ENCODE assay signal across 26 cellular contexts in the genomic region with DNA sequence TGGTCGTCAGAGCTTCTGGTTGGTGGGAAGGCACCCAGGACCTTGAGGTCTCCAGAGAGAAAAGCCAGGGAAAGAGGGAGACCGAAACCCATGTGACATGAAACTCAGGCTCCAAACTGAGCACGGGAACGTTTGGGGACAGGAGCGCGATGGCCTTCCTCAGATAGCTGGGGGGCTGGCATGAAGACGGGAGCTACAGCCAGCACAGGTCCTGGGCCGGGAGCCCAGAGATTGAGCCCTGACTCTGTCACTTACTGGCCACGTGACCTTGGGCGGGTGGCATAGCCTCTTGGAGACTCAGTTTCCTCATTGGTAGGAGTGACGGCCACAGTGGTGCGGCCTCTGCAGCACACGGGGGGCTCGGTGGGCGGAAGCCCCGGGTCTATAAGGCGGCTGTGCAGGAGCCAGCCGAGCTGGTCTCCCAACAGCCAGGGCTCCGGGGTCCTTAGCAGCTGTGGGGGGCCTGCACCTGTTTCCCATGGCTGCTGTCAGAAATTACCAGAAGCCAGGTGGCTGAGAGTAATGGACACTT.
"Had no signal": no experiment of that assay in that cellular context is flagged by ENCODE, and none has a peak within 500 bp of the region (broad histone marks: within the 10 kb centered on the region; RNA-seq: fewer than 3 reads in every experiment).

No MANE protein-coding gene starts in this region.

- H3K36me3 Mint-ChIP-seq: natural killer cell had no signal

- H3K27me3 ChIP-seq: hepatocyte, pancreas, stomach, testis, thyroid gland, upper lobe of right lung had no signal

- ATAC-seq: left lobe of liver; natural killer cell; psoas muscle; sciatic nerve; stimulated activated naive B cell treated with anti-CD40 and anti-IgM and Interleukin-4, amounts not matched to agents 10 μg/mL and 1 μg/mL and 100 μg/mL, for 72 hours; stimulated activated naive CD8-positive, alpha-beta T cell treated with anti-CD3 and anti-CD28 coated beads, Interleukin-15, Interleukin-2, amounts not matched to agents 100 U/mL and 50 U/mL, for 24 hours; upper lobe of right lung had no signal

- DNase-seq: head of caudate nucleus; islet precursor cell; mesendoderm; naive B cell; natural killer cell; nucleus accumbens; posterior cingulate gyrus; psoas muscle; stimulated activated CD4-positive, alpha-beta T cell treated with anti-CD3 and anti-CD28 coated beads, Interleukin-12 subunit alpha, Interleukin-12 subunit beta, amount 100 ng/mL, for 4 hours; stimulated activated CD4-positive, alpha-beta T cell treated with anti-CD3 and anti-CD28 coated beads, Interleukin-15, amount 100 ng/mL, for 24 hours; stimulated activated CD4-positive, alpha-beta T cell treated with anti-CD3 and anti-CD28 coated beads, Interleukin-2, amount 100 ng/mL, for 24 hours; stimulated activated CD4-positive, alpha-beta T cell treated with anti-CD3 and anti-CD28 coated beads, Interleukin-4, amount 100 ng/mL, for 1 hour; stimulated activated naive B cell treated with anti-CD40 and anti-IgM and Interleukin-4, amounts not matched to agents 10 μg/mL and 1 μg/mL and 100 μg/mL, for 72 hours; stimulated activated naive CD8-positive, alpha-beta T cell treated with anti-CD3 and anti-CD28 coated beads, Interleukin-15, Interleukin-2, amounts not matched to agents 100 U/mL and 50 U/mL, for 24 hours; stomach; testis; thyroid gland; trophoblast cell; upper lobe of right lung had no signal

- H3K4me1 Mint-ChIP-seq: mesothelial cell of epicardium; naive B cell; natural killer cell; stimulated activated naive B cell treated with anti-CD40 and anti-IgM and Interleukin-4, amounts not matched to agents 10 μg/mL and 1 μg/mL and 100 μg/mL, for 72 hours had no signal

- H3K27ac Mint-ChIP-seq: mesothelial cell of epicardium; naive B cell; natural killer cell; stimulated activated naive B cell treated with anti-CD40 and anti-IgM and Interleukin-4, amounts not matched to agents 10 μg/mL and 1 μg/mL and 100 μg/mL, for 72 hours had no signal

- H3K4me3 Mint-ChIP-seq: mesothelial cell of epicardium; natural killer cell; stimulated activated naive B cell treated with anti-CD40 and anti-IgM and Interleukin-4, amounts not matched to agents 10 μg/mL and 1 μg/mL and 100 μg/mL, for 72 hours had no signal

- H3K27me3 Mint-ChIP-seq: naive B cell; stimulated activated naive B cell treated with anti-CD40 and anti-IgM and Interleukin-4, amounts not matched to agents 10 μg/mL and 1 μg/mL and 100 μg/mL, for 72 hours had no signal

- H3K27ac ChIP-seq: hepatocyte, pancreas, psoas muscle, skin epidermis, stomach, testis, thyroid gland, upper lobe of right lung had no signal

- H3K9me3 ChIP-seq: pancreas, testis, thyroid gland, upper lobe of right lung had no signal

- H3K4me3 ChIP-seq: hepatocyte, lung, pancreas, psoas muscle, skin epidermis, stomach, testis, thyroid gland, upper lobe of right lung had no signal

- H3K4me1 ChIP-seq: pancreas, psoas muscle, stomach, testis, thyroid gland, upper lobe of right lung had no signal
